In the genomic region with DNA sequence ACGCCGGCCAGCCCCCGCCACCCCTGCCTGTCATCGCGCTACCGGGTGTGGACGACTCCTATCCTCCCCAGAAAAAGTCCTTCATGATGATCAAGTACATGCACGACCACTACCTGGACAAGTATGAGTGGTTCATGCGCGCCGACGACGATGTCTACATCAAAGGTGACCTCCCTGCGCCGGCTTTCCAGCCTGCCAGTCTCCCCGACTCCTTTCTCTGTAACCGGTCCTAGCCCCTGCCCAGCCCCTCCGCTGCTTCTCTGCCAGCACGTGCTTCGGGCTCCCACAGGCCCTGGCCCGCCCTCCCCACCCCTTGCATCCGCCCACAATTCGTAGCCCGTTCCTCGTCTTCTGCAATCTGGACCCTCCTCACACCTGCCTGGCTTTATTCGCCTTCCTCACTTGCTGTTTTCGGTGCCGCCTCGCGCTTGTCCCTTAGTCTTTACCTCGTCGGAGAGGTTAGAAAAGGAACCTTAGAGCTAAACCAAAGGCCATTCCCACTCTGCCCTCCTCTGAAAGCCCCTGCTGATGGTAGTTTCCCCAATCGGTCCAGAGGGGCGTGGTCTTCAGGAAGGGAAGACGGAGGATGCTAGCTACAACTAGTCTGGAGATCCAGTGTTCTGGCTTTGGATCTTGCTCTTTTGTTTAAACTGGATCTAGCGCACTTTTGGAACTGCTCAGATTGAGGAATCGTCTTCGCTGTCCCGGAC, we compare ENCODE assay signal across 2 cellular contexts.
TF ChIP-seq lines count a peak whose summit lies in the region.

No MANE protein-coding gene starts in this region.

TF ChIP-seq in HEK293, 187 proteins besides CTCF, POLR2A, EP300 and RAD21 (continued from another document):
- TF ChIP-seq, protein P1, sequence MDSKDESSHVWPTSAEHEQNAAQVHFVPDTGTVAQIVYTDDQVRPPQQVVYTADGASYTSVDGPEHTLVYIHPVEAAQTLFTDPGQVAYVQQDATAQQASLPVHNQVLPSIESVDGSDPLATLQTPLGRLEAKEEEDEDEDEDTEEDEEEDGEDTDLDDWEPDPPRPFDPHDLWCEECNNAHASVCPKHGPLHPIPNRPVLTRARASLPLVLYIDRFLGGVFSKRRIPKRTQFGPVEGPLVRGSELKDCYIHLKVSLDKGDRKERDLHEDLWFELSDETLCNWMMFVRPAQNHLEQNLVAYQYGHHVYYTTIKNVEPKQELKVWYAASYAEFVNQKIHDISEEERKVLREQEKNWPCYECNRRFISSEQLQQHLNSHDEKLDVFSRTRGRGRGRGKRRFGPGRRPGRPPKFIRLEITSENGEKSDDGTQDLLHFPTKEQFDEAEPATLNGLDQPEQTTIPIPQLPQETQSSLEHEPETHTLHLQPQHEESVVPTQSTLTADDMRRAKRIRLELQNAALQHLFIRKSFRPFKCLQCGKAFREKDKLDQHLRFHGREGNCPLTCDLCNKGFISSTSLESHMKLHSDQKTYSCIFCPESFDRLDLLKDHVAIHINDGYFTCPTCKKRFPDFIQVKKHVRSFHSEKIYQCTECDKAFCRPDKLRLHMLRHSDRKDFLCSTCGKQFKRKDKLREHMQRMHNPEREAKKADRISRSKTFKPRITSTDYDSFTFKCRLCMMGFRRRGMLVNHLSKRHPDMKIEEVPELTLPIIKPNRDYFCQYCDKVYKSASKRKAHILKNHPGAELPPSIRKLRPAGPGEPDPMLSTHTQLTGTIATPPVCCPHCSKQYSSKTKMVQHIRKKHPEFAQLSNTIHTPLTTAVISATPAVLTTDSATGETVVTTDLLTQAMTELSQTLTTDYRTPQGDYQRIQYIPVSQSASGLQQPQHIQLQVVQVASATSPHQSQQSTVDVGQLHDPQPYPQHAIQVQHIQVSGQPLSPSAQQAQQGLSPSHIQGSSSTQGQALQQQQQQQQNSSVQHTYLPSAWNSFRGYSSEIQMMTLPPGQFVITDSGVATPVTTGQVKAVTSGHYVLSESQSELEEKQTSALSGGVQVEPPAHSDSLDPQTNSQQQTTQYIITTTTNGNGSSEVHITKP (tag by site-specific recombination; IDR thresholded peaks at IDR 0.05) = peak; percentile 90
- no peak for TF ChIP-seq ZSCAN16 (tag by site-specific recombination; IDR thresholded peaks at IDR 0.05)
- peak; percentile 95 for TF ChIP-seq ZNF335 (tag by site-specific recombination; conservative IDR thresholded peaks at IDR 0.05)
- no peak for TF ChIP-seq HOXC10 (CRISPR knock-in tag; IDR thresholded peaks at IDR 0.05)
- no peak for TF ChIP-seq TRIM28 (IDR thresholded peaks at IDR 0.05; ENCODE audit: borderline replicate concordance, low read length)
- no peak for TF ChIP-seq MEIS1 (CRISPR knock-in tag; IDR thresholded peaks at IDR 0.05; ENCODE audit: borderline replicate concordance)
- TF ChIP-seq ZNF394 (tag by site-specific recombination; IDR thresholded peaks at IDR 0.05; ENCODE audit: borderline replicate concordance) = no peak
- TF ChIP-seq ZFHX2 (tag by site-specific recombination; conservative IDR thresholded peaks at IDR 0.05) = 0 out of 2 replicates have a peak, but pooled peaks have one; percentile 31
- TF ChIP-seq ZNF548 (tag by site-specific recombination; IDR thresholded peaks at IDR 0.05) = no peak
- peak; percentile 84 for TF ChIP-seq SP2 (tag by site-specific recombination; IDR thresholded peaks at IDR 0.05)
- peak; percentile 79 for TF ChIP-seq SP3 (tag by site-specific recombination; IDR thresholded peaks at IDR 0.05)
- TF ChIP-seq, protein P2, sequence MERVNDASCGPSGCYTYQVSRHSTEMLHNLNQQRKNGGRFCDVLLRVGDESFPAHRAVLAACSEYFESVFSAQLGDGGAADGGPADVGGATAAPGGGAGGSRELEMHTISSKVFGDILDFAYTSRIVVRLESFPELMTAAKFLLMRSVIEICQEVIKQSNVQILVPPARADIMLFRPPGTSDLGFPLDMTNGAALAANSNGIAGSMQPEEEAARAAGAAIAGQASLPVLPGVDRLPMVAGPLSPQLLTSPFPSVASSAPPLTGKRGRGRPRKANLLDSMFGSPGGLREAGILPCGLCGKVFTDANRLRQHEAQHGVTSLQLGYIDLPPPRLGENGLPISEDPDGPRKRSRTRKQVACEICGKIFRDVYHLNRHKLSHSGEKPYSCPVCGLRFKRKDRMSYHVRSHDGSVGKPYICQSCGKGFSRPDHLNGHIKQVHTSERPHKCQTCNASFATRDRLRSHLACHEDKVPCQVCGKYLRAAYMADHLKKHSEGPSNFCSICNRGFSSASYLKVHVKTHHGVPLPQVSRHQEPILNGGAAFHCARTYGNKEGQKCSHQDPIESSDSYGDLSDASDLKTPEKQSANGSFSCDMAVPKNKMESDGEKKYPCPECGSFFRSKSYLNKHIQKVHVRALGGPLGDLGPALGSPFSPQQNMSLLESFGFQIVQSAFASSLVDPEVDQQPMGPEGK (tag by site-specific recombination; IDR thresholded peaks at IDR 0.05) = peak; percentile 41; the same call in 1 of the 2 replicates
- TF ChIP-seq ZBTB17 (tag by site-specific recombination; IDR thresholded peaks at IDR 0.05) = peak; percentile 65
- TF ChIP-seq ZNF311 (tag by site-specific recombination; IDR thresholded peaks at IDR 0.05; ENCODE audit: borderline replicate concordance) = no peak
- TF ChIP-seq ZXDB (tag by site-specific recombination; IDR thresholded peaks at IDR 0.05) = peak; percentile 46; the same call in 1 of the 2 replicates
- TF ChIP-seq, protein P3, sequence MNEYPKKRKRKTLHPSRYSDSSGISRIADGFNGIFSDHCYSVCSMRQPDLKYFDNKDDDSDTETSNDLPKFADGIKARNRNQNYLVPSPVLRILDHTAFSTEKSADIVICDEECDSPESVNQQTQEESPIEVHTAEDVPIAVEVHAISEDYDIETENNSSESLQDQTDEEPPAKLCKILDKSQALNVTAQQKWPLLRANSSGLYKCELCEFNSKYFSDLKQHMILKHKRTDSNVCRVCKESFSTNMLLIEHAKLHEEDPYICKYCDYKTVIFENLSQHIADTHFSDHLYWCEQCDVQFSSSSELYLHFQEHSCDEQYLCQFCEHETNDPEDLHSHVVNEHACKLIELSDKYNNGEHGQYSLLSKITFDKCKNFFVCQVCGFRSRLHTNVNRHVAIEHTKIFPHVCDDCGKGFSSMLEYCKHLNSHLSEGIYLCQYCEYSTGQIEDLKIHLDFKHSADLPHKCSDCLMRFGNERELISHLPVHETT (tag by site-specific recombination; IDR thresholded peaks at IDR 0.05) = no peak
- peak; percentile 39; the same call in 1 of the 2 replicates for TF ChIP-seq KLF1 (tag by site-specific recombination; IDR thresholded peaks at IDR 0.05)

TF ChIP-seq in WTC11, 78 proteins besides CTCF, POLR2A, EP300 and RAD21 (continued from another document and continues in another):
- TF ChIP-seq, protein P4, sequence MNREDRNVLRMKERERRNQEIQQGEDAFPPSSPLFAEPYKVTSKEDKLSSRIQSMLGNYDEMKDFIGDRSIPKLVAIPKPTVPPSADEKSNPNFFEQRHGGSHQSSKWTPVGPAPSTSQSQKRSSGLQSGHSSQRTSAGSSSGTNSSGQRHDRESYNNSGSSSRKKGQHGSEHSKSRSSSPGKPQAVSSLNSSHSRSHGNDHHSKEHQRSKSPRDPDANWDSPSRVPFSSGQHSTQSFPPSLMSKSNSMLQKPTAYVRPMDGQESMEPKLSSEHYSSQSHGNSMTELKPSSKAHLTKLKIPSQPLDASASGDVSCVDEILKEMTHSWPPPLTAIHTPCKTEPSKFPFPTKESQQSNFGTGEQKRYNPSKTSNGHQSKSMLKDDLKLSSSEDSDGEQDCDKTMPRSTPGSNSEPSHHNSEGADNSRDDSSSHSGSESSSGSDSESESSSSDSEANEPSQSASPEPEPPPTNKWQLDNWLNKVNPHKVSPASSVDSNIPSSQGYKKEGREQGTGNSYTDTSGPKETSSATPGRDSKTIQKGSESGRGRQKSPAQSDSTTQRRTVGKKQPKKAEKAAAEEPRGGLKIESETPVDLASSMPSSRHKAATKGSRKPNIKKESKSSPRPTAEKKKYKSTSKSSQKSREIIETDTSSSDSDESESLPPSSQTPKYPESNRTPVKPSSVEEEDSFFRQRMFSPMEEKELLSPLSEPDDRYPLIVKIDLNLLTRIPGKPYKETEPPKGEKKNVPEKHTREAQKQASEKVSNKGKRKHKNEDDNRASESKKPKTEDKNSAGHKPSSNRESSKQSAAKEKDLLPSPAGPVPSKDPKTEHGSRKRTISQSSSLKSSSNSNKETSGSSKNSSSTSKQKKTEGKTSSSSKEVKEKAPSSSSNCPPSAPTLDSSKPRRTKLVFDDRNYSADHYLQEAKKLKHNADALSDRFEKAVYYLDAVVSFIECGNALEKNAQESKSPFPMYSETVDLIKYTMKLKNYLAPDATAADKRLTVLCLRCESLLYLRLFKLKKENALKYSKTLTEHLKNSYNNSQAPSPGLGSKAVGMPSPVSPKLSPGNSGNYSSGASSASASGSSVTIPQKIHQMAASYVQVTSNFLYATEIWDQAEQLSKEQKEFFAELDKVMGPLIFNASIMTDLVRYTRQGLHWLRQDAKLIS (CRISPR knock-in tag; IDR thresholded peaks at IDR 0.05; ENCODE audit: borderline replicate concordance) = no peak
- TF ChIP-seq EMX1 (CRISPR knock-in tag; IDR thresholded peaks at IDR 0.05) (no peak), TP53 (CRISPR knock-in tag; IDR thresholded peaks at IDR 0.05) (no peak), ZNF232 (CRISPR knock-in tag; IDR thresholded peaks at IDR 0.05) (peak; percentile 11; the same call in 1 of the 2 replicates), TEAD1 (CRISPR knock-in tag; IDR thresholded peaks at IDR 0.05) (peak; percentile 42; the same call in 1 of the 2 replicates), JAZF1 (CRISPR knock-in tag; IDR thresholded peaks at IDR 0.05) (no peak), ELF4 (CRISPR knock-in tag; IDR thresholded peaks at IDR 0.05; ENCODE audit: low read depth) (no peak)
- TF ChIP-seq, protein P5, sequence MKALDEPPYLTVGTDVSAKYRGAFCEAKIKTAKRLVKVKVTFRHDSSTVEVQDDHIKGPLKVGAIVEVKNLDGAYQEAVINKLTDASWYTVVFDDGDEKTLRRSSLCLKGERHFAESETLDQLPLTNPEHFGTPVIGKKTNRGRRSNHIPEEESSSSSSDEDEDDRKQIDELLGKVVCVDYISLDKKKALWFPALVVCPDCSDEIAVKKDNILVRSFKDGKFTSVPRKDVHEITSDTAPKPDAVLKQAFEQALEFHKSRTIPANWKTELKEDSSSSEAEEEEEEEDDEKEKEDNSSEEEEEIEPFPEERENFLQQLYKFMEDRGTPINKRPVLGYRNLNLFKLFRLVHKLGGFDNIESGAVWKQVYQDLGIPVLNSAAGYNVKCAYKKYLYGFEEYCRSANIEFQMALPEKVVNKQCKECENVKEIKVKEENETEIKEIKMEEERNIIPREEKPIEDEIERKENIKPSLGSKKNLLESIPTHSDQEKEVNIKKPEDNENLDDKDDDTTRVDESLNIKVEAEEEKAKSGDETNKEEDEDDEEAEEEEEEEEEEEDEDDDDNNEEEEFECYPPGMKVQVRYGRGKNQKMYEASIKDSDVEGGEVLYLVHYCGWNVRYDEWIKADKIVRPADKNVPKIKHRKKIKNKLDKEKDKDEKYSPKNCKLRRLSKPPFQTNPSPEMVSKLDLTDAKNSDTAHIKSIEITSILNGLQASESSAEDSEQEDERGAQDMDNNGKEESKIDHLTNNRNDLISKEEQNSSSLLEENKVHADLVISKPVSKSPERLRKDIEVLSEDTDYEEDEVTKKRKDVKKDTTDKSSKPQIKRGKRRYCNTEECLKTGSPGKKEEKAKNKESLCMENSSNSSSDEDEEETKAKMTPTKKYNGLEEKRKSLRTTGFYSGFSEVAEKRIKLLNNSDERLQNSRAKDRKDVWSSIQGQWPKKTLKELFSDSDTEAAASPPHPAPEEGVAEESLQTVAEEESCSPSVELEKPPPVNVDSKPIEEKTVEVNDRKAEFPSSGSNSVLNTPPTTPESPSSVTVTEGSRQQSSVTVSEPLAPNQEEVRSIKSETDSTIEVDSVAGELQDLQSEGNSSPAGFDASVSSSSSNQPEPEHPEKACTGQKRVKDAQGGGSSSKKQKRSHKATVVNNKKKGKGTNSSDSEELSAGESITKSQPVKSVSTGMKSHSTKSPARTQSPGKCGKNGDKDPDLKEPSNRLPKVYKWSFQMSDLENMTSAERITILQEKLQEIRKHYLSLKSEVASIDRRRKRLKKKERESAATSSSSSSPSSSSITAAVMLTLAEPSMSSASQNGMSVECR (CRISPR knock-in tag; IDR thresholded peaks at IDR 0.05; ENCODE audit: borderline replicate concordance) = no peak; the same call in 1 of the 2 replicates
- TF ChIP-seq, protein P6, sequence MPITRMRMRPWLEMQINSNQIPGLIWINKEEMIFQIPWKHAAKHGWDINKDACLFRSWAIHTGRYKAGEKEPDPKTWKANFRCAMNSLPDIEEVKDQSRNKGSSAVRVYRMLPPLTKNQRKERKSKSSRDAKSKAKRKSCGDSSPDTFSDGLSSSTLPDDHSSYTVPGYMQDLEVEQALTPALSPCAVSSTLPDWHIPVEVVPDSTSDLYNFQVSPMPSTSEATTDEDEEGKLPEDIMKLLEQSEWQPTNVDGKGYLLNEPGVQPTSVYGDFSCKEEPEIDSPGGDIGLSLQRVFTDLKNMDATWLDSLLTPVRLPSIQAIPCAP (CRISPR knock-in tag; IDR thresholded peaks at IDR 0.05) = no peak
- TF ChIP-seq, protein P7, sequence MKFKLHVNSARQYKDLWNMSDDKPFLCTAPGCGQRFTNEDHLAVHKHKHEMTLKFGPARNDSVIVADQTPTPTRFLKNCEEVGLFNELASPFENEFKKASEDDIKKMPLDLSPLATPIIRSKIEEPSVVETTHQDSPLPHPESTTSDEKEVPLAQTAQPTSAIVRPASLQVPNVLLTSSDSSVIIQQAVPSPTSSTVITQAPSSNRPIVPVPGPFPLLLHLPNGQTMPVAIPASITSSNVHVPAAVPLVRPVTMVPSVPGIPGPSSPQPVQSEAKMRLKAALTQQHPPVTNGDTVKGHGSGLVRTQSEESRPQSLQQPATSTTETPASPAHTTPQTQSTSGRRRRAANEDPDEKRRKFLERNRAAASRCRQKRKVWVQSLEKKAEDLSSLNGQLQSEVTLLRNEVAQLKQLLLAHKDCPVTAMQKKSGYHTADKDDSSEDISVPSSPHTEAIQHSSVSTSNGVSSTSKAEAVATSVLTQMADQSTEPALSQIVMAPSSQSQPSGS (CRISPR knock-in tag; IDR thresholded peaks at IDR 0.05; ENCODE audit: borderline replicate concordance, low read depth) = no peak
- TF ChIP-seq, protein P8, sequence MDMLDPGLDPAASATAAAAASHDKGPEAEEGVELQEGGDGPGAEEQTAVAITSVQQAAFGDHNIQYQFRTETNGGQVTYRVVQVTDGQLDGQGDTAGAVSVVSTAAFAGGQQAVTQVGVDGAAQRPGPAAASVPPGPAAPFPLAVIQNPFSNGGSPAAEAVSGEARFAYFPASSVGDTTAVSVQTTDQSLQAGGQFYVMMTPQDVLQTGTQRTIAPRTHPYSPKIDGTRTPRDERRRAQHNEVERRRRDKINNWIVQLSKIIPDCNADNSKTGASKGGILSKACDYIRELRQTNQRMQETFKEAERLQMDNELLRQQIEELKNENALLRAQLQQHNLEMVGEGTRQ (CRISPR knock-in tag; IDR thresholded peaks at IDR 0.05) = peak; percentile 45
- TF ChIP-seq, protein P9, sequence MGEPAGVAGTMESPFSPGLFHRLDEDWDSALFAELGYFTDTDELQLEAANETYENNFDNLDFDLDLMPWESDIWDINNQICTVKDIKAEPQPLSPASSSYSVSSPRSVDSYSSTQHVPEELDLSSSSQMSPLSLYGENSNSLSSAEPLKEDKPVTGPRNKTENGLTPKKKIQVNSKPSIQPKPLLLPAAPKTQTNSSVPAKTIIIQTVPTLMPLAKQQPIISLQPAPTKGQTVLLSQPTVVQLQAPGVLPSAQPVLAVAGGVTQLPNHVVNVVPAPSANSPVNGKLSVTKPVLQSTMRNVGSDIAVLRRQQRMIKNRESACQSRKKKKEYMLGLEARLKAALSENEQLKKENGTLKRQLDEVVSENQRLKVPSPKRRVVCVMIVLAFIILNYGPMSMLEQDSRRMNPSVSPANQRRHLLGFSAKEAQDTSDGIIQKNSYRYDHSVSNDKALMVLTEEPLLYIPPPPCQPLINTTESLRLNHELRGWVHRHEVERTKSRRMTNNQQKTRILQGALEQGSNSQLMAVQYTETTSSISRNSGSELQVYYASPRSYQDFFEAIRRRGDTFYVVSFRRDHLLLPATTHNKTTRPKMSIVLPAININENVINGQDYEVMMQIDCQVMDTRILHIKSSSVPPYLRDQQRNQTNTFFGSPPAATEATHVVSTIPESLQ (CRISPR knock-in tag; IDR thresholded peaks at IDR 0.05) = no peak
- TF ChIP-seq, protein P10, sequence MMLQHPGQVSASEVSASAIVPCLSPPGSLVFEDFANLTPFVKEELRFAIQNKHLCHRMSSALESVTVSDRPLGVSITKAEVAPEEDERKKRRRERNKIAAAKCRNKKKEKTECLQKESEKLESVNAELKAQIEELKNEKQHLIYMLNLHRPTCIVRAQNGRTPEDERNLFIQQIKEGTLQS (CRISPR knock-in tag; conservative IDR thresholded peaks at IDR 0.05) = no peak
